10 cellular contexts compared by ENCODE assay signal in genomic region chr18:78659748-78660147, GRCh38.
DNase-seq lines count a peak whose midpoint lies in the region; ATAC-seq and TF ChIP-seq lines count a peak whose summit lies in the region.
"Had no signal": no experiment of that assay in that cellular context is flagged by ENCODE, and none has a peak within 500 bp of the region (broad histone marks: within the 10 kb centered on the region; RNA-seq: fewer than 3 reads in every experiment).

No MANE protein-coding gene starts in this region.

- H3K27me3 Mint-ChIP-seq in activated naive CD4-positive, alpha-beta T cell treated with anti-CD3 and anti-CD28 coated beads for 36 hours (ENCODE audit: low read depth) = no peaks in the 10 kb centered on the region
- peaks cover 13% of the 10 kb centered on the region for H3K27me3 Mint-ChIP-seq in stimulated activated naive CD8-positive, alpha-beta T cell treated with anti-CD3 and anti-CD28 coated beads, Interleukin-15, amount 100 ng/mL, for 72 hours

- peak in 5 of 11 experiments; percentile 29 to 58 (median 37) for TF ChIP-seq CTCF in spleen (IDR thresholded peaks at IDR 0.05 in 8 of 11, conservative IDR thresholded peaks at IDR 0.05 in 3 of 11)

- no peak overlapping the region for H3K4me3 Mint-ChIP-seq in activated naive CD4-positive, alpha-beta T cell treated with anti-CD3 and anti-CD28 coated beads for 36 hours
- no peak overlapping the region for H3K4me3 Mint-ChIP-seq in stimulated activated naive CD8-positive, alpha-beta T cell treated with anti-CD3 and anti-CD28 coated beads, Interleukin-15, amount 100 ng/mL, for 72 hours
- H3K4me3 Mint-ChIP-seq: activated T-helper 1 cell treated with anti-CD3 and anti-CD28 coated beads, Interleukin-12 subunit alpha, Interleukin-12 subunit beta, Interleukin-2, Interleukin-4 antibody, amounts not matched to agents 30 ng/mL and 10 ng/mL and 1 ng/mL, durations not matched to agents 14 hours and 24 hours and 36 hours had no signal

- 32 to 80% (median 37%) methylated on average over 5 to 16 of the region's 16 CpGs for WGBS in spleen, 5 donors

- no peak for ATAC-seq in left ventricle myocardium superior
- ATAC-seq in stimulated activated naive CD8-positive, alpha-beta T cell treated with anti-CD3 and anti-CD28 coated beads, Interleukin-15, amount 100 ng/mL, for 72 hours = peak; percentile 48

- TF ChIP-seq POLR2A in spleen (IDR thresholded peaks at IDR 0.05) = no peak

- DNase-seq in activated naive CD4-positive, alpha-beta T cell treated with anti-CD3 and anti-CD28 coated beads for 36 hours = peak; percentile 13
- no peak for DNase-seq in activated naive CD4-positive, alpha-beta T cell (lab: John Stamatoyannopoulos, UW)
- DNase-seq in NT2/D1 (ENCODE audit: low read depth, low spot score) = peak; percentile 16
- peak; percentile 46 for DNase-seq in left ventricle myocardium superior
- peak; percentile 9 to 21 for DNase-seq in stimulated activated naive CD8-positive, alpha-beta T cell treated with anti-CD3 and anti-CD28 coated beads, Interleukin-15, amount 100 ng/mL, for 72 hours
- no peak for DNase-seq in NCI-H510A (lab: John Stamatoyannopoulos, UW)
- DNase-seq in spleen = no peak
- DNase-seq in germinal center (ENCODE audit: low spot score) = no peak

- H3K27me3 ChIP-seq in NT2/D1 (ENCODE audit: insufficient read depth, insufficient read length) (no peaks in the 10 kb centered on the region), spleen (replicated peaks in 1 of 7) (peaks cover 0 to 19% (median 0%) of the 10 kb centered on the region in 7 donors)

- no peaks in the 10 kb centered on the region for H3K36me3 Mint-ChIP-seq in activated naive CD4-positive, alpha-beta T cell treated with anti-CD3 and anti-CD28 coated beads for 36 hours (ENCODE audit: low read depth)

- intact Hi-C loops in activated naive CD4-positive, alpha-beta T cell treated with anti-CD3 and anti-CD28 coated beads for 36 hours (cut with micrococcal nuclease) = loop anchor here (5.0 kb wide), 2 partner anchors 102 to 328 kb away; no protein-coding TSS in a partner anchor
- intact Hi-C loops in left ventricle myocardium superior (cut with micrococcal nuclease) = no loop called here
- intact Hi-C loops in spleen (cut with DNase I; ENCODE audit: low total_unique reads) = no loop called here

- no peaks in the 10 kb centered on the region for H3K9me3 Mint-ChIP-seq in activated naive CD4-positive, alpha-beta T cell treated with anti-CD3 and anti-CD28 coated beads for 36 hours
- no peaks in the 10 kb centered on the region for H3K9me3 Mint-ChIP-seq in stimulated activated naive CD8-positive, alpha-beta T cell treated with anti-CD3 and anti-CD28 coated beads, Interleukin-15, amount 100 ng/mL, for 72 hours
- H3K9me3 Mint-ChIP-seq: activated T-helper 1 cell treated with anti-CD3 and anti-CD28 coated beads, Interleukin-12 subunit alpha, Interleukin-12 subunit beta, Interleukin-2, Interleukin-4 antibody, amounts not matched to agents 30 ng/mL and 10 ng/mL and 1 ng/mL, durations not matched to agents 14 hours and 24 hours and 36 hours had no signal

- H3K4me3 ChIP-seq in NT2/D1 (ENCODE audit: insufficient read length, low read depth) = no peak overlapping the region
- no peak overlapping the region for H3K4me3 ChIP-seq in spleen
- H3K4me3 ChIP-seq: SK-N-MC had no signal

- H3K36me3 ChIP-seq in NT2/D1 (ENCODE audit: insufficient read depth, insufficient read length, low read length) (no peaks in the 10 kb centered on the region), spleen (no peaks in the 10 kb centered on the region)

- no peak overlapping the region for H3K9ac ChIP-seq in NT2/D1 (ENCODE audit: insufficient read length, low read depth)

- H3K9me3 ChIP-seq in NT2/D1 (ENCODE audit: insufficient read depth, low read length) = no peaks in the 10 kb centered on the region
- peaks cover 0 to 14% (median 0%) of the 10 kb centered on the region in 8 donors for H3K9me3 ChIP-seq in spleen

- CTCF ChIA-PET in activated naive CD4-positive, alpha-beta T cell treated with anti-CD3 and anti-CD28 coated beads for 36 hours (lab: Charles Lee) = interaction anchor here (0.8 kb wide), 2 partner anchors 226 to 872 kb away, joined by 3 to 4 read pairs; no protein-coding TSS in a partner anchor

- H3K27ac ChIP-seq in spleen = no peak overlapping the region
- H3K27ac ChIP-seq: SK-N-MC had no signal

- no peaks in the 10 kb centered on the region for H3K4me1 Mint-ChIP-seq in activated naive CD4-positive, alpha-beta T cell treated with anti-CD3 and anti-CD28 coated beads for 36 hours (ENCODE audit: low read depth)
- no peaks in the 10 kb centered on the region for H3K4me1 Mint-ChIP-seq in stimulated activated naive CD8-positive, alpha-beta T cell treated with anti-CD3 and anti-CD28 coated beads, Interleukin-15, amount 100 ng/mL, for 72 hours

- H3K27ac Mint-ChIP-seq in activated naive CD4-positive, alpha-beta T cell treated with anti-CD3 and anti-CD28 coated beads for 36 hours = no peak overlapping the region
- H3K27ac Mint-ChIP-seq in stimulated activated naive CD8-positive, alpha-beta T cell treated with anti-CD3 and anti-CD28 coated beads, Interleukin-15, amount 100 ng/mL, for 72 hours = no peak overlapping the region
- H3K27ac Mint-ChIP-seq: activated T-helper 1 cell treated with anti-CD3 and anti-CD28 coated beads, Interleukin-12 subunit alpha, Interleukin-12 subunit beta, Interleukin-2, Interleukin-4 antibody, amounts not matched to agents 30 ng/mL and 10 ng/mL and 1 ng/mL, durations not matched to agents 14 hours and 24 hours and 36 hours had no signal

- H3K4me1 ChIP-seq in NT2/D1 (ENCODE audit: insufficient read depth, insufficient read length) (no peaks in the 10 kb centered on the region), spleen (no peaks in the 10 kb centered on the region)

Comparison
In these comparisons a context has a peak if more than half of its experiments do, and no peak if none do; other contexts are left out.
1. DNase-seq: peak in activated naive CD4-positive, alpha-beta T cell treated with anti-CD3 and anti-CD28 coated beads for 36 hours (single experiment), NT2/D1 (single experiment), left ventricle myocardium superior (single experiment) and stimulated activated naive CD8-positive, alpha-beta T cell treated with anti-CD3 and anti-CD28 coated beads, Interleukin-15, amount 100 ng/mL, for 72 hours (2 of 2); none in activated naive CD4-positive, alpha-beta T cell (0 of 4), NCI-H510A (single experiment), spleen (single experiment) and germinal center (single experiment).